Comparison of ENCODE assay signal across 1 cellular context in genomic region chr1:222712253-222713090, GRCh38.
A peak's percentile ranks its signal among the peaks of the same experiment; 100 is the strongest.
TF ChIP-seq lines count a peak whose summit lies in the region.

AIDA (minus strand) TSS chr1:222712491; CDS start chr1:222712317, 174 bp downstream.
BROX (plus strand) TSS chr1:222712564; CDS start chr1:222715700, 3,136 bp downstream.

TF ChIP-seq in K562, 482 proteins besides CTCF, POLR2A, EP300 and RAD21 (continued from another document and continues in another):
- no peak; the same call in 1 of the 2 replicates for TF ChIP-seq ZNF609 (CRISPR knock-in tag; IDR thresholded peaks at IDR 0.05; ENCODE audit: borderline replicate concordance)
- TF ChIP-seq NR4A1 (CRISPR knock-in tag; IDR thresholded peaks at IDR 0.05), result peak; percentile 80; the same call in 1 of the 2 replicates
- peak; percentile 93 for TF ChIP-seq NR4A1 (tag; IDR thresholded peaks at IDR 0.05)
- TF ChIP-seq CCAR2 (IDR thresholded peaks at IDR 0.05; ENCODE audit: low read depth, low read length), result no peak
- TF ChIP-seq ZNF347 (CRISPR knock-in tag; IDR thresholded peaks at IDR 0.05; ENCODE audit: low read depth), result no peak
- TF ChIP-seq PTTG1 (tag; IDR thresholded peaks at IDR 0.05; ENCODE audit: low read depth), result no peak
- no peak for TF ChIP-seq SMARCA5 (IDR thresholded peaks at IDR 0.05)
- no peak; the same call in none of the 2 replicates for TF ChIP-seq ZKSCAN8 (CRISPR knock-in tag; IDR thresholded peaks at IDR 0.05)
- no peak for TF ChIP-seq ZNF780A (CRISPR knock-in tag; IDR thresholded peaks at IDR 0.05)
- no peak for TF ChIP-seq ZNF280B (CRISPR knock-in tag; IDR thresholded peaks at IDR 0.05)
- TF ChIP-seq ELF4 (CRISPR knock-in tag; IDR thresholded peaks at IDR 0.05), result peak; percentile 98
- TF ChIP-seq ZNF512 (tag; IDR thresholded peaks at IDR 0.05), result no peak
- no peak for TF ChIP-seq ZNF507 (tag; conservative IDR thresholded peaks at IDR 0.05)
- no peak for TF ChIP-seq ZNF274 (IDR thresholded peaks at IDR 0.05; ENCODE audit: borderline replicate concordance, low read depth, low read length)
- TF ChIP-seq ZBED1 (IDR thresholded peaks at IDR 0.05), result no peak
- no peak for TF ChIP-seq KLF16 (IDR thresholded peaks at IDR 0.05)
- TF ChIP-seq ARID2 (IDR thresholded peaks at IDR 0.05), result no peak
- no peak for TF ChIP-seq SUPT5H (IDR thresholded peaks at IDR 0.05)
- TF ChIP-seq PBX2 (CRISPR knock-in tag; IDR thresholded peaks at IDR 0.05; ENCODE audit: low read depth), result no peak
- no peak for TF ChIP-seq PBX2 (tag; conservative IDR thresholded peaks at IDR 0.05; ENCODE audit: low read depth)
- TF ChIP-seq CTCFL (IDR thresholded peaks at IDR 0.05; ENCODE audit: borderline replicate concordance, insufficient read depth, low read depth, low read length, poor library complexity, severe bottlenecking), result peak; percentile 6
- peak; percentile 84; the same call in 1 of the 2 replicates for TF ChIP-seq ZNF830 (CRISPR knock-in tag; IDR thresholded peaks at IDR 0.05)
- 0 out of 2 replicates have a peak, but pooled peaks have one; percentile 38 for TF ChIP-seq HMG20B (CRISPR knock-in tag; IDR thresholded peaks at IDR 0.05)
- no peak for TF ChIP-seq NELFE (IDR thresholded peaks at IDR 0.05; ENCODE audit: insufficient read depth, insufficient read length)
- no peak for TF ChIP-seq PTRF (tag; IDR thresholded peaks at IDR 0.05)
- TF ChIP-seq PHF20 (IDR thresholded peaks at IDR 0.05; ENCODE audit: partially characterized antibody), result peak; percentile 90
- peak; percentile 94 for TF ChIP-seq ZNF395 (CRISPR knock-in tag; IDR thresholded peaks at IDR 0.05)
- no peak for TF ChIP-seq ZNF174 (CRISPR knock-in tag; IDR thresholded peaks at IDR 0.05)
- peak; percentile 90 for TF ChIP-seq ZNF668 (CRISPR knock-in tag; IDR thresholded peaks at IDR 0.05)
- no peak for TF ChIP-seq MAFK (IDR thresholded peaks at IDR 0.05; ENCODE audit: low read length)
- no peak for TF ChIP-seq XRCC5 (IDR thresholded peaks at IDR 0.05; ENCODE audit: low read depth, low read length)
- no peak; the same call in 1 of the 2 replicates for TF ChIP-seq RERE (CRISPR knock-in tag; IDR thresholded peaks at IDR 0.05; ENCODE audit: borderline replicate concordance)
- TF ChIP-seq ZKSCAN1 (IDR thresholded peaks at IDR 0.05; ENCODE audit: low read depth, low read length), result no peak
- TF ChIP-seq KDM5B (IDR thresholded peaks at IDR 0.05; ENCODE audit: insufficient replicate concordance, low read depth, low read length), result peak; percentile 4
- peak; percentile 59; the same call in 1 of the 2 replicates for TF ChIP-seq PHF8 (IDR thresholded peaks at IDR 0.05; ENCODE audit: borderline replicate concordance, low read length)
- no peak for TF ChIP-seq STAT5A (IDR thresholded peaks at IDR 0.05; ENCODE audit: borderline replicate concordance, low read length)
- TF ChIP-seq ZNF280A (IDR thresholded peaks at IDR 0.05; ENCODE audit: low read depth, partially characterized antibody), result no peak
